In the genomic region with DNA sequence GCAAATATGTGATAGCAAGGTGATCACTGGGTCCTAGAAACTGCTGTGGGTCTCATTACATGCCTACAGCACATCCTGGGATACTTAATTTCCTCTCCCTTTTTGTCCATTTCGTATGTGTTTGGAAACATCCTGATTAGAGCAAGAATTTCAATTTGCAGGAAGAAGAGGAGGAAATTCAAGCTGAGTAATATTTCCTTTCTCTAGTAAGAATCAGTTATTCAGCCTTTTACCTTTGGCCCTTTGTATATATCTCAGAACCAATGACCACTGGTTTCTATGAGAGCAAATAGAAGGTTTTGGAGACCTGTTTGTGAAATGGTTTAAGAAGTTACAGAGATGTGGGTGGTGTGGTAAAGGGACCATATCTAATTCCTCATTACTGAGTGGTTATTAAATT, we compare ENCODE assay signal across 18 cellular contexts.
DNase-seq lines count a peak whose midpoint lies in the region; FAIRE-seq and TF ChIP-seq lines count a peak whose summit lies in the region.
"Had no signal": no experiment of that assay in that cellular context is flagged by ENCODE, and none has a peak within 500 bp of the region (broad histone marks: within the 10 kb centered on the region; RNA-seq: fewer than 3 reads in every experiment).

No MANE protein-coding gene starts in this region.

- POLR2A ChIA-PET in OCI-LY7 (lab: Charles Lee): no interaction called here

- CTCF ChIA-PET in OCI-LY7 (lab: Charles Lee; ENCODE audit: unreplicated experiment): no interaction called here

- no peaks in the 10 kb centered on the region for H3K27me3 ChIP-seq in spleen (replicated peaks in 1 of 7)
- H3K27me3 ChIP-seq: SJCRH30 had no signal

- no peak for TF ChIP-seq POLR2A in H54 (IDR thresholded peaks at IDR 0.05; ENCODE audit: low read depth, low read length)
- no peak for TF ChIP-seq POLR2A in spleen (IDR thresholded peaks at IDR 0.05)

- WGBS in spleen, 5 donors: 12 to 49% (median 33%) methylated on average over 1 of the region's 1 CpG

- no peak overlapping the region for H3K4me3 Mint-ChIP-seq in T-helper 2 cell treated with Interferon-gamma antibody and Interleukin-4, amounts not matched to agents 5 μg/mL and 100 μg/mL, for 36 hours
- H3K4me3 Mint-ChIP-seq: CD4-positive, CD25-positive, alpha-beta regulatory T cell had no signal

- H4K20me1 ChIP-seq in OCI-LY7 (ENCODE audit: insufficient read depth, low read length): no peaks in the 10 kb centered on the region

- H3K36me3 ChIP-seq in spleen (no peaks in the 10 kb centered on the region), OCI-LY7 (ENCODE audit: insufficient read depth, low read length) (no peaks in the 10 kb centered on the region)
- H3K36me3 ChIP-seq: SJCRH30 had no signal

- no peaks in the 10 kb centered on the region for H3K36me3 Mint-ChIP-seq in T-helper 2 cell treated with Interferon-gamma antibody and Interleukin-4, amounts not matched to agents 5 μg/mL and 100 μg/mL, for 36 hours (ENCODE audit: low read depth)
- H3K36me3 Mint-ChIP-seq: CD4-positive, CD25-positive, alpha-beta regulatory T cell had no signal

- H3K9me3 ChIP-seq in spleen (no peaks in the 10 kb centered on the region), OCI-LY7 (ENCODE audit: low read length) (no peaks in the 10 kb centered on the region)
- H3K9me3 ChIP-seq: SJCRH30 had no signal

- peak overlapping the region in 6 of 8 donors; percentile 25 to 56 (median 44) for H3K27ac ChIP-seq in spleen
- no peak overlapping the region for H3K27ac ChIP-seq in OCI-LY7 (ENCODE audit: low read depth, low read length, poor library complexity, severe bottlenecking)
- H3K27ac ChIP-seq: PC-9, SJCRH30 had no signal

- peak; percentile 81 for DNase-seq in NCI-H748 (lab: John Stamatoyannopoulos, UW; ENCODE audit: unreplicated experiment)
- DNase-seq in NCI-H748 treated with DMSO at 0.1 percent for 48 hours (lab: John Stamatoyannopoulos, UW): no peak
- no peak for DNase-seq in H54 (ENCODE audit: insufficient read length, low spot score)
- DNase-seq in dermis microvascular lymphatic vessel endothelial cell (ENCODE audit: low read depth in 2 of 2): peak; percentile 63 to 75
- DNase-seq in spleen: no peak
- DNase-seq in T-helper 2 cell treated with Interferon-gamma antibody and Interleukin-4, amounts not matched to agents 5 μg/mL and 100 μg/mL, for 36 hours (ENCODE audit: low spot score): no peak
- no peak for DNase-seq in OCI-LY7 (ENCODE audit: low spot score)
- DNase-seq: CD4-positive, CD25-positive, alpha-beta regulatory T cell; DND-41; Karpas-422; NCI-H187 treated with DMSO at 0.1 percent for 48 hours; NCI-H2227 treated with DMSO at 0.1 percent for 48 hours; NCI-H526 treated with DMSO at 0.1 percent for 48 hours; NK-92 treated with Interleukin-12 subunit alpha and Interleukin-12 subunit beta, amount 100 ng/mL, for 24 hours; PC-9; SJCRH30 had no signal

- no peaks in the 10 kb centered on the region for H3K79me2 ChIP-seq in OCI-LY7 (ENCODE audit: insufficient read depth, low read depth, low read length)

- H3K4me1 ChIP-seq in spleen (peaks cover 0 to 7% (median under 1%) of the 10 kb centered on the region in 6 donors), OCI-LY7 (ENCODE audit: insufficient read depth, low read length, poor library complexity, severe bottlenecking) (no peaks in the 10 kb centered on the region)

- H2AFZ ChIP-seq in OCI-LY7 (ENCODE audit: low read length): no peak overlapping the region
- H2AFZ ChIP-seq: PC-9 had no signal

- H3K9me2 ChIP-seq in OCI-LY7 (ENCODE audit: insufficient read depth, low read length): no peaks in the 10 kb centered on the region

- no peak overlapping the region for H3K4me2 ChIP-seq in OCI-LY7 (ENCODE audit: low read length)
- H3K4me2 ChIP-seq: PC-9 had no signal

- TF ChIP-seq CTCF in spleen (IDR thresholded peaks at IDR 0.05 in 8 of 11, conservative IDR thresholded peaks at IDR 0.05 in 3 of 11): no peak
- TF ChIP-seq CTCF in OCI-LY7 (conservative IDR thresholded peaks at IDR 0.05; ENCODE audit: low read length): no peak

- H3K27me3 Mint-ChIP-seq in T-helper 2 cell treated with Interferon-gamma antibody and Interleukin-4, amounts not matched to agents 5 μg/mL and 100 μg/mL, for 36 hours (ENCODE audit: low read depth): peaks cover 8% of the 10 kb centered on the region

- no TSS peak for BruUV-seq in OCI-LY7 (replicated peaks; lab: Mats Ljungman, UMichigan)

- intact Hi-C loops in spleen (cut with DNase I; ENCODE audit: low total_unique reads): loop anchor here (10.0 kb wide), 1 partner anchor 167 kb away; the partner anchor contains the start of genes HNRNPK and RMI1
- intact Hi-C loops in OCI-LY7 (cut with micrococcal nuclease; ENCODE audit: unreplicated experiment): no loop called here

- no peaks in the 10 kb centered on the region for H3K9me3 Mint-ChIP-seq in T-helper 2 cell treated with Interferon-gamma antibody and Interleukin-4, amounts not matched to agents 5 μg/mL and 100 μg/mL, for 36 hours

- H3K4me3 ChIP-seq in spleen: no peak overlapping the region
- H3K4me3 ChIP-seq in OCI-LY7 (ENCODE audit: low read depth, low read length, poor library complexity, severe bottlenecking): no peak overlapping the region
- H3K4me3 ChIP-seq: PC-9, SJCRH30 had no signal

- H3K4me1 Mint-ChIP-seq in T-helper 2 cell treated with Interferon-gamma antibody and Interleukin-4, amounts not matched to agents 5 μg/mL and 100 μg/mL, for 36 hours (ENCODE audit: low read depth): no peaks in the 10 kb centered on the region
- H3K4me1 Mint-ChIP-seq: CD4-positive, CD25-positive, alpha-beta regulatory T cell had no signal

- peak; percentile 72 for FAIRE-seq in H54 (lab: Jason Lieb, UNC)
- FAIRE-seq: GM12892, H1 had no signal

- no peak overlapping the region for H3K27ac Mint-ChIP-seq in T-helper 2 cell treated with Interferon-gamma antibody and Interleukin-4, amounts not matched to agents 5 μg/mL and 100 μg/mL, for 36 hours
- H3K27ac Mint-ChIP-seq: CD4-positive, CD25-positive, alpha-beta regulatory T cell had no signal

Comparison
In these comparisons a context has a peak if more than half of its experiments do, and no peak if none do; other contexts are left out.
1. DNase-seq: peak in NCI-H748 (single experiment) and dermis microvascular lymphatic vessel endothelial cell (2 of 2); none in NCI-H748 treated with DMSO at 0.1 percent for 48 hours (single experiment), H54 (single experiment), spleen (single experiment), T-helper 2 cell treated with Interferon-gamma antibody and Interleukin-4, amounts not matched to agents 5 μg/mL and 100 μg/mL, for 36 hours (single experiment) and OCI-LY7 (single experiment).